ENCODE assay signal across 11 cellular contexts in genomic region chr1:236168716-236169429, GRCh38. TPM values are rescaled to one million over a fixed set of nuclear protein-coding genes. Genes with fewer than 3 reads are reported as not detected.
DNase-seq lines count a peak whose midpoint lies in the region; ATAC-seq and TF ChIP-seq lines count a peak whose summit lies in the region.
"Had no signal": no experiment of that assay in that cellular context is flagged by ENCODE, and none has a peak within 500 bp of the region (broad histone marks: within the 10 kb centered on the region; RNA-seq: fewer than 3 reads in every experiment).

No MANE protein-coding gene starts in this region.

- H3K27ac ChIP-seq in Peyer's patch: no peak overlapping the region
- H3K27ac ChIP-seq in left ventricle myocardium inferior (replicated peaks): no peak overlapping the region
- H3K27ac ChIP-seq in uterus: no peak overlapping the region

- no peak for TF ChIP-seq POLR2A in Peyer's patch (IDR thresholded peaks at IDR 0.05)
- no peak for TF ChIP-seq POLR2A in uterus (IDR thresholded peaks at IDR 0.05)

- H3K4me3 ChIP-seq in Peyer's patch: no peak overlapping the region
- no peak overlapping the region for H3K4me3 ChIP-seq in left ventricle myocardium inferior
- H3K4me3 ChIP-seq in uterus: no peak overlapping the region

- no peaks in the 10 kb centered on the region for H3K27me3 ChIP-seq in Peyer's patch
- H3K27me3 ChIP-seq in left ventricle myocardium inferior (ENCODE audit: low read depth): no peaks in the 10 kb centered on the region
- H3K27me3 ChIP-seq in uterus: no peaks in the 10 kb centered on the region

- H3K9me3 ChIP-seq in Peyer's patch (no peaks in the 10 kb centered on the region), left ventricle myocardium inferior (replicated peaks) (no peaks in the 10 kb centered on the region), uterus (no peaks in the 10 kb centered on the region)

- peak in 3 of 6 experiments; percentile 45 to 52 (median 47) for TF ChIP-seq CTCF in Peyer's patch (IDR thresholded peaks at IDR 0.05)
- no peak for TF ChIP-seq CTCF in left ventricle myocardium inferior (IDR thresholded peaks at IDR 0.05; ENCODE audit: borderline replicate concordance)
- TF ChIP-seq CTCF in uterus (IDR thresholded peaks at IDR 0.05): no peak

- no peak for ATAC-seq in HG03159 (IDR thresholded peaks at IDR 0.05; ENCODE audit: unreplicated experiment)
- no peak for ATAC-seq in GM21381 (IDR thresholded peaks at IDR 0.05; ENCODE audit: unreplicated experiment)
- no peak for ATAC-seq in HG03342 (IDR thresholded peaks at IDR 0.05; ENCODE audit: unreplicated experiment)

- DNase-seq in stimulated activated CD4-positive, alpha-beta T cell treated with anti-CD3 and anti-CD28 coated beads, Interleukin-15, amount 100 ng/mL, for 24 hours: peak; percentile 30
- DNase-seq in stimulated activated CD4-positive, alpha-beta T cell treated with anti-CD3 and anti-CD28 coated beads, Interleukin-2, amount 100 ng/mL, for 48 hours: no peak
- peak in 2 of 3 donors; percentile 66 to 69 for DNase-seq in Peyer's patch
- peak; percentile 40 for DNase-seq in left ventricle myocardium inferior
- peak; percentile 55 to 57 for DNase-seq in uterus
- DNase-seq: amniotic stem cell, DND-41, NCI-H1048 had no signal

- no peaks in the 10 kb centered on the region for H3K36me3 ChIP-seq in Peyer's patch
- no peaks in the 10 kb centered on the region for H3K36me3 ChIP-seq in left ventricle myocardium inferior
- H3K36me3 ChIP-seq in uterus: no peaks in the 10 kb centered on the region

- H3K4me1 ChIP-seq in Peyer's patch: peaks cover 0 to 2% (median 0%) of the 10 kb centered on the region in 4 donors
- H3K4me1 ChIP-seq in left ventricle myocardium inferior: peaks cover 18% of the 10 kb centered on the region
- no peaks in the 10 kb centered on the region for H3K4me1 ChIP-seq in uterus

- intact Hi-C loops in left ventricle myocardium inferior (cut with micrococcal nuclease): no loop called here
- intact Hi-C loops in uterus (cut with DNase I; ENCODE audit: low total_unique reads): no loop called here

RNA-seq across cellular contexts. Expression of gene GPR137B, which starts 26.5 kb away (rescaled TPM):
- total RNA-seq in Peyer's patch (10 to 100 TPM; 13.4 to 37.1 (median 23.0) TPM), left ventricle myocardium inferior (36.7 TPM), uterus (10 to 100 TPM in 3 of 4 donors, under 1 TPM in 1; 0.29 to 15.1 (median 11.2) TPM)

Comparison
In these comparisons a context has a peak if more than half of its experiments do, and no peak if none do; other contexts are left out.
1. DNase-seq: peak in stimulated activated CD4-positive, alpha-beta T cell treated with anti-CD3 and anti-CD28 coated beads, Interleukin-15, amount 100 ng/mL, for 24 hours (single experiment), Peyer's patch (2 of 3), left ventricle myocardium inferior (single experiment) and uterus (2 of 2); none in stimulated activated CD4-positive, alpha-beta T cell treated with anti-CD3 and anti-CD28 coated beads, Interleukin-2, amount 100 ng/mL, for 48 hours (0 of 2).